1 cellular context compared by ENCODE assay signal in genomic region chr17:82242698-82242976, GRCh38.
TF ChIP-seq lines count a peak whose summit lies in the region.

No MANE protein-coding gene starts in this region.

TF ChIP-seq in HepG2, 621 proteins besides CTCF, POLR2A, EP300 and RAD21 (continues in another document):
- TF ChIP-seq YEATS4 (CRISPR knock-in tag; IDR thresholded peaks at IDR 0.05; ENCODE audit: borderline replicate concordance) (0 out of 2 replicates have a peak, but pooled peaks have one; percentile 65), ZNF253 (CRISPR knock-in tag; IDR thresholded peaks at IDR 0.05; ENCODE audit: borderline replicate concordance) (0 out of 2 replicates have a peak, but pooled peaks have one; percentile 24), GPBP1L1 (CRISPR knock-in tag; IDR thresholded peaks at IDR 0.05) (no peak), ZFP36L1 (CRISPR knock-in tag; IDR thresholded peaks at IDR 0.05) (no peak; the same call in 1 of the 2 replicates), ZHX2 (IDR thresholded peaks at IDR 0.05; ENCODE audit: low read depth) (peak; percentile 25; the same call in 1 of the 2 replicates), ZHX2 (CRISPR knock-in tag; IDR thresholded peaks at IDR 0.05; ENCODE audit: borderline replicate concordance) (no peak), IKZF5 (CRISPR knock-in tag; IDR thresholded peaks at IDR 0.05) (0 out of 2 replicates have a peak, but pooled peaks have one; percentile 47), PCBP1 (IDR thresholded peaks at IDR 0.05; ENCODE audit: borderline replicate concordance, low read depth, low read length) (no peak), FOXA1 (IDR thresholded peaks at IDR 0.05) (no peak), FOXA1 (CRISPR knock-in tag; IDR thresholded peaks at IDR 0.05) (peak; percentile 1; the same call in 1 of the 2 replicates), TAF15 (IDR thresholded peaks at IDR 0.05; ENCODE audit: low read depth, low read length, poor library complexity, severe bottlenecking) (peak; percentile 4), MBNL3 (CRISPR knock-in tag; conservative IDR thresholded peaks at IDR 0.05) (no peak), UBTF (CRISPR knock-in tag; IDR thresholded peaks at IDR 0.05) (peak; percentile 43; the same call in 1 of the 2 replicates), TCF7 (IDR thresholded peaks at IDR 0.05; ENCODE audit: low read depth) (no peak), ZNF75D (CRISPR knock-in tag; IDR thresholded peaks at IDR 0.05; ENCODE audit: borderline replicate concordance) (no peak), ZNF598 (CRISPR knock-in tag; IDR thresholded peaks at IDR 0.05; ENCODE audit: borderline replicate concordance) (0 out of 2 replicates have a peak, but pooled peaks have one; percentile 4), ZNF704 (CRISPR knock-in tag; IDR thresholded peaks at IDR 0.05; ENCODE audit: borderline replicate concordance) (no peak), NCOA2 (CRISPR knock-in tag; IDR thresholded peaks at IDR 0.05) (no peak), ZFP91 (CRISPR knock-in tag; IDR thresholded peaks at IDR 0.05; ENCODE audit: borderline replicate concordance) (peak; percentile 83; the same call in 1 of the 2 replicates), SP4 (CRISPR knock-in tag; IDR thresholded peaks at IDR 0.05) (0 out of 2 replicates have a peak, but pooled peaks have one; percentile 4), FOXJ3 (CRISPR knock-in tag; IDR thresholded peaks at IDR 0.05; ENCODE audit: borderline replicate concordance) (peak; percentile 47; the same call in 1 of the 2 replicates), RBFOX2 (IDR thresholded peaks at IDR 0.05; ENCODE audit: low read depth, low read length) (peak; percentile 69), ZNF335 (CRISPR knock-in tag; IDR thresholded peaks at IDR 0.05) (peak; percentile 17; the same call in 1 of the 2 replicates), SKIL (CRISPR knock-in tag; IDR thresholded peaks at IDR 0.05; ENCODE audit: borderline replicate concordance) (0 out of 2 replicates have a peak, but pooled peaks have one; percentile 7), ZNF589 (CRISPR knock-in tag; conservative IDR thresholded peaks at IDR 0.05) (no peak), ATM (IDR thresholded peaks at IDR 0.05; ENCODE audit: borderline replicate concordance) (no peak), ZNF570 (CRISPR knock-in tag; IDR thresholded peaks at IDR 0.05; ENCODE audit: borderline replicate concordance) (no peak), ZBTB7B (CRISPR knock-in tag; IDR thresholded peaks at IDR 0.05) (0 out of 2 replicates have a peak, but pooled peaks have one; percentile 35), HMGXB3 (CRISPR knock-in tag; IDR thresholded peaks at IDR 0.05; ENCODE audit: borderline replicate concordance) (0 out of 2 replicates have a peak, but pooled peaks have one; percentile 11), ZBTB33 (CRISPR knock-in tag; IDR thresholded peaks at IDR 0.05) (peak; percentile 16; the same call in 1 of the 2 replicates), AGO2 (optimal IDR thresholded peaks at IDR 0.05; ENCODE audit: low read depth, low read length) (peak; percentile 13), ZNF343 (CRISPR knock-in tag; IDR thresholded peaks at IDR 0.05) (no peak), RARA (CRISPR knock-in tag; IDR thresholded peaks at IDR 0.05) (0 out of 2 replicates have a peak, but pooled peaks have one; percentile 15)
